1 cellular context compared by ENCODE assay signal in genomic region chr21:42781150-42781980, GRCh38.
TF ChIP-seq lines count a peak whose summit lies in the region.

No MANE protein-coding gene starts in this region.

TF ChIP-seq in HepG2, 621 proteins besides CTCF, POLR2A, EP300 and RAD21 (continued from another document and continues in another):
- TF ChIP-seq, protein P1, sequence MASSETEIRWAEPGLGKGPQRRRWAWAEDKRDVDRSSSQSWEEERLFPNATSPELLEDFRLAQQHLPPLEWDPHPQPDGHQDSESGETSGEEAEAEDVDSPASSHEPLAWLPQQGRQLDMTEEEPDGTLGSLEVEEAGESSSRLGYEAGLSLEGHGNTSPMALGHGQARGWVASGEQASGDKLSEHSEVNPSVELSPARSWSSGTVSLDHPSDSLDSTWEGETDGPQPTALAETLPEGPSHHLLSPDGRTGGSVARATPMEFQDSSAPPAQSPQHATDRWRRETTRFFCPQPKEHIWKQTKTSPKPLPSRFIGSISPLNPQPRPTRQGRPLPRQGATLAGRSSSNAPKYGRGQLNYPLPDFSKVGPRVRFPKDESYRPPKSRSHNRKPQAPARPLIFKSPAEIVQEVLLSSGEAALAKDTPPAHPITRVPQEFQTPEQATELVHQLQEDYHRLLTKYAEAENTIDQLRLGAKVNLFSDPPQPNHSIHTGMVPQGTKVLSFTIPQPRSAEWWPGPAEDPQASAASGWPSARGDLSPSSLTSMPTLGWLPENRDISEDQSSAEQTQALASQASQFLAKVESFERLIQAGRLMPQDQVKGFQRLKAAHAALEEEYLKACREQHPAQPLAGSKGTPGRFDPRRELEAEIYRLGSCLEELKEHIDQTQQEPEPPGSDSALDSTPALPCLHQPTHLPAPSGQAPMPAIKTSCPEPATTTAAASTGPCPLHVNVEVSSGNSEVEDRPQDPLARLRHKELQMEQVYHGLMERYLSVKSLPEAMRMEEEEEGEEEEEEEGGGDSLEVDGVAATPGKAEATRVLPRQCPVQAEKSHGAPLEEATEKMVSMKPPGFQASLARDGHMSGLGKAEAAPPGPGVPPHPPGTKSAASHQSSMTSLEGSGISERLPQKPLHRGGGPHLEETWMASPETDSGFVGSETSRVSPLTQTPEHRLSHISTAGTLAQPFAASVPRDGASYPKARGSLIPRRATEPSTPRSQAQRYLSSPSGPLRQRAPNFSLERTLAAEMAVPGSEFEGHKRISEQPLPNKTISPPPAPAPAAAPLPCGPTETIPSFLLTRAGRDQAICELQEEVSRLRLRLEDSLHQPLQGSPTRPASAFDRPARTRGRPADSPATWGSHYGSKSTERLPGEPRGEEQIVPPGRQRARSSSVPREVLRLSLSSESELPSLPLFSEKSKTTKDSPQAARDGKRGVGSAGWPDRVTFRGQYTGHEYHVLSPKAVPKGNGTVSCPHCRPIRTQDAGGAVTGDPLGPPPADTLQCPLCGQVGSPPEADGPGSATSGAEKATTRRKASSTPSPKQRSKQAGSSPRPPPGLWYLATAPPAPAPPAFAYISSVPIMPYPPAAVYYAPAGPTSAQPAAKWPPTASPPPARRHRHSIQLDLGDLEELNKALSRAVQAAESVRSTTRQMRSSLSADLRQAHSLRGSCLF (CRISPR knock-in tag; IDR thresholded peaks at IDR 0.05; ENCODE audit: borderline replicate concordance): no peak
- TF ChIP-seq ZFAT (CRISPR knock-in tag; conservative IDR thresholded peaks at IDR 0.05) (no peak), ZNF281 (CRISPR knock-in tag; IDR thresholded peaks at IDR 0.05; ENCODE audit: borderline replicate concordance) (no peak), ZNF672 (CRISPR knock-in tag; IDR thresholded peaks at IDR 0.05) (no peak), MAZ (IDR thresholded peaks at IDR 0.05; ENCODE audit: borderline replicate concordance, low read depth, low read length) (peak; percentile 13; the same call in 1 of the 2 replicates), MAZ (CRISPR knock-in tag; IDR thresholded peaks at IDR 0.05; ENCODE audit: low read depth) (no peak), MBD4 (IDR thresholded peaks at IDR 0.05; ENCODE audit: borderline replicate concordance, low read length) (no peak), ZNF83 (CRISPR knock-in tag; IDR thresholded peaks at IDR 0.05; ENCODE audit: borderline replicate concordance) (no peak), ZSCAN25 (CRISPR knock-in tag; IDR thresholded peaks at IDR 0.05) (peak; percentile 99), ZNF121 (CRISPR knock-in tag; IDR thresholded peaks at IDR 0.05) (no peak), SP2 (CRISPR knock-in tag; IDR thresholded peaks at IDR 0.05) (no peak), ZNF496 (CRISPR knock-in tag; IDR thresholded peaks at IDR 0.05; ENCODE audit: insufficient replicate concordance) (no peak), ZC3H4 (CRISPR knock-in tag; IDR thresholded peaks at IDR 0.05; ENCODE audit: borderline replicate concordance) (no peak), KDM1A (CRISPR knock-in tag; IDR thresholded peaks at IDR 0.05) (no peak), KAT8 (CRISPR knock-in tag; IDR thresholded peaks at IDR 0.05) (0 out of 2 replicates have a peak, but pooled peaks have one; percentile 31), AGO1 (IDR thresholded peaks at IDR 0.05; ENCODE audit: low read depth, low read length, poor library complexity, severe bottlenecking) (no peak), KLF9 (CRISPR knock-in tag; IDR thresholded peaks at IDR 0.05; ENCODE audit: low read depth) (no peak), ZNF367 (CRISPR knock-in tag; IDR thresholded peaks at IDR 0.05; ENCODE audit: borderline replicate concordance) (no peak), ZNF362 (CRISPR knock-in tag; IDR thresholded peaks at IDR 0.05; ENCODE audit: borderline replicate concordance) (no peak), ZNF724P (CRISPR knock-in tag; IDR thresholded peaks at IDR 0.05; ENCODE audit: borderline replicate concordance) (no peak), ZNF850 (CRISPR knock-in tag; conservative IDR thresholded peaks at IDR 0.05) (no peak), EEA1 (CRISPR knock-in tag; IDR thresholded peaks at IDR 0.05; ENCODE audit: borderline replicate concordance) (no peak), ZNF552 (CRISPR knock-in tag; IDR thresholded peaks at IDR 0.05; ENCODE audit: borderline replicate concordance) (no peak), ARID2 (CRISPR knock-in tag; IDR thresholded peaks at IDR 0.05; ENCODE audit: borderline replicate concordance) (no peak), ZEB1 (IDR thresholded peaks at IDR 0.05; ENCODE audit: insufficient replicate concordance, low read depth) (no peak), ZKSCAN1 (IDR thresholded peaks at IDR 0.05; ENCODE audit: low read length) (no peak), CEBPB (IDR thresholded peaks at IDR 0.05; ENCODE audit: borderline replicate concordance, low read depth, low read length) (no peak), MED13 (CRISPR knock-in tag; IDR thresholded peaks at IDR 0.05) (no peak), ZSCAN30 (CRISPR knock-in tag; IDR thresholded peaks at IDR 0.05) (no peak), POLR2AphosphoS5 (IDR thresholded peaks at IDR 0.05; ENCODE audit: low read depth, low read length) (no peak), ZNF558 (CRISPR knock-in tag; IDR thresholded peaks at IDR 0.05; ENCODE audit: borderline replicate concordance) (no peak), ZNF567 (CRISPR knock-in tag; IDR thresholded peaks at IDR 0.05; ENCODE audit: borderline replicate concordance) (no peak), SAFB2 (CRISPR knock-in tag; IDR thresholded peaks at IDR 0.05; ENCODE audit: borderline replicate concordance, low read depth) (no peak), ZIK1 (CRISPR knock-in tag; IDR thresholded peaks at IDR 0.05; ENCODE audit: borderline replicate concordance, low read depth) (0 out of 2 replicates have a peak, but pooled peaks have one; percentile 19), ZHX2 (IDR thresholded peaks at IDR 0.05; ENCODE audit: low read depth) (no peak), ZHX2 (CRISPR knock-in tag; IDR thresholded peaks at IDR 0.05; ENCODE audit: borderline replicate concordance) (no peak), GZF1 (CRISPR knock-in tag; IDR thresholded peaks at IDR 0.05) (no peak), MIER2 (CRISPR knock-in tag; IDR thresholded peaks at IDR 0.05) (no peak)
- TF ChIP-seq, protein P2, sequence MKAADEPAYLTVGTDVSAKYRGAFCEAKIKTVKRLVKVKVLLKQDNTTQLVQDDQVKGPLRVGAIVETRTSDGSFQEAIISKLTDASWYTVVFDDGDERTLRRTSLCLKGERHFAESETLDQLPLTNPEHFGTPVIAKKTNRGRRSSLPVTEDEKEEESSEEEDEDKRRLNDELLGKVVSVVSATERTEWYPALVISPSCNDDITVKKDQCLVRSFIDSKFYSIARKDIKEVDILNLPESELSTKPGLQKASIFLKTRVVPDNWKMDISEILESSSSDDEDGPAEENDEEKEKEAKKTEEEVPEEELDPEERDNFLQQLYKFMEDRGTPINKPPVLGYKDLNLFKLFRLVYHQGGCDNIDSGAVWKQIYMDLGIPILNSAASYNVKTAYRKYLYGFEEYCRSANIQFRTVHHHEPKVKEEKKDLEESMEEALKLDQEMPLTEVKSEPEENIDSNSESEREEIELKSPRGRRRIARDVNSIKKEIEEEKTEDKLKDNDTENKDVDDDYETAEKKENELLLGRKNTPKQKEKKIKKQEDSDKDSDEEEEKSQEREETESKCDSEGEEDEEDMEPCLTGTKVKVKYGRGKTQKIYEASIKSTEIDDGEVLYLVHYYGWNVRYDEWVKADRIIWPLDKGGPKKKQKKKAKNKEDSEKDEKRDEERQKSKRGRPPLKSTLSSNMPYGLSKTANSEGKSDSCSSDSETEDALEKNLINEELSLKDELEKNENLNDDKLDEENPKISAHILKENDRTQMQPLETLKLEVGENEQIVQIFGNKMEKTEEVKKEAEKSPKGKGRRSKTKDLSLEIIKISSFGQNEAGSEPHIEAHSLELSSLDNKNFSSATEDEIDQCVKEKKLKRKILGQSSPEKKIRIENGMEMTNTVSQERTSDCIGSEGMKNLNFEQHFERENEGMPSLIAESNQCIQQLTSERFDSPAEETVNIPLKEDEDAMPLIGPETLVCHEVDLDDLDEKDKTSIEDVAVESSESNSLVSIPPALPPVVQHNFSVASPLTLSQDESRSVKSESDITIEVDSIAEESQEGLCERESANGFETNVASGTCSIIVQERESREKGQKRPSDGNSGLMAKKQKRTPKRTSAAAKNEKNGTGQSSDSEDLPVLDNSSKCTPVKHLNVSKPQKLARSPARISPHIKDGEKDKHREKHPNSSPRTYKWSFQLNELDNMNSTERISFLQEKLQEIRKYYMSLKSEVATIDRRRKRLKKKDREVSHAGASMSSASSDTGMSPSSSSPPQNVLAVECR (CRISPR knock-in tag; IDR thresholded peaks at IDR 0.05; ENCODE audit: borderline replicate concordance): peak; percentile 37; the same call in 1 of the 2 replicates
- TF ChIP-seq, protein P3, sequence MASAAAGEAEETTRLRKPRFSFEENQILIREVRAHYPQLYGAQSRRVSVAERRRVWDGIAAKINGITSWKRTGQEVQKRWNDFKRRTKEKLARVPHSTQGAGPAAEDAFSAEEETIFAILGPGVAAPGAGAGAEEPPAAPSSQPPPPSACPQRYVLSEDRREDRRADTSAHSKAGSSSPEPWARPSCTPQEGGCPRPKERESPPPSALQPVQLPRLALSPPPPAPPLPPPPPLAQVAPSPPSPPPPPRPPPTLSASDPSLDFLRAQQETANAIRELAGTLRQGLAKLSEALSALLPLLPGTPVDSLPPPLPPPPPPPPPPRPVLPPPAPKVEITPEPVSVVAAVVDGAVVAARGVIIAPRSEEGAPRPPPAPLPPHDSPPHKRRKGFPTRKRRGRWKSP (CRISPR knock-in tag; IDR thresholded peaks at IDR 0.05): no peak
- TF ChIP-seq, protein P4, sequence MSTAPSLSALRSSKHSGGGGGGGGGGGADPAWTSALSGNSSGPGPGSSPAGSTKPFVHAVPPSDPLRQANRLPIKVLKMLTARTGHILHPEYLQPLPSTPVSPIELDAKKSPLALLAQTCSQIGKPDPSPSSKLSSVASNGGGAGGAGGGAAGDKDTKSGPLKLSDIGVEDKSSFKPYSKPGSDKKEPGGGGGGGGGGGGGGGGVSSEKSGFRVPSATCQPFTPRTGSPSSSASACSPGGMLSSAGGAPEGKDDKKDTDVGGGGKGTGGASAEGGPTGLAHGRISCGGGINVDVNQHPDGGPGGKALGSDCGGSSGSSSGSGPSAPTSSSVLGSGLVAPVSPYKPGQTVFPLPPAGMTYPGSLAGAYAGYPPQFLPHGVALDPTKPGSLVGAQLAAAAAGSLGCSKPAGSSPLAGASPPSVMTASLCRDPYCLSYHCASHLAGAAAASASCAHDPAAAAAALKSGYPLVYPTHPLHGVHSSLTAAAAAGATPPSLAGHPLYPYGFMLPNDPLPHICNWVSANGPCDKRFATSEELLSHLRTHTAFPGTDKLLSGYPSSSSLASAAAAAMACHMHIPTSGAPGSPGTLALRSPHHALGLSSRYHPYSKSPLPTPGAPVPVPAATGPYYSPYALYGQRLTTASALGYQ (CRISPR knock-in tag; IDR thresholded peaks at IDR 0.05): no peak
